ENCODE assay signal across 21 cellular contexts in the genomic region with DNA sequence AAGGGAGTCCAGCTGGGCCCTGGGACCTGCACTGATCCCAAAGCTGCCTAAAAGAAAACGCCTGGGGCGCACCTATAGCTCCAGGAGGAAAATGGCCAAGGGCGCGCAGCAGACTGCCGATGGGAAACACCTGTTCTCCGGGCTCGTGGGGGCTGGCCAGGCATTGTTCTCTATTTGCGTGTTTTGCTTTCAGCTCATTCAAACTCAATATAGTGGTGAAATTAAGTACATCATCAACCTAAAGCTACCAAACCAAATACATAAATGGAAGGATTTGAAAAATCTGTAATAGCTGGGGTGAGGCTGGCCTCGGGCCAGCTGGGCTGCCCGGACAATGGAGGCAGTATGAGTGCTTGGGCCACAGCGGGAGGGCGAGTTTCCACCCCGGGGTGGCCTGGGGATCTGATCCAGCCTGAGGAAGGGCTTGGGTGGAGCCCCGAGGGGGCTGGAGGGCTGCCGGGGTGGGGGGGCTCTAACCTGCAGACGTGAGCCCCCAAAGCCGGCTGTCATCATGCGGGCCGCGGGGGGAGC.
DNase-seq lines count a peak whose midpoint lies in the region; ATAC-seq, FAIRE-seq and TF ChIP-seq lines count a peak whose summit lies in the region.
"Had no signal": no experiment of that assay in that cellular context is flagged by ENCODE, and none has a peak within 500 bp of the region (broad histone marks: within the 10 kb centered on the region; RNA-seq: fewer than 3 reads in every experiment).

No MANE protein-coding gene starts in this region.

- no peak overlapping the region for H2BK120ac ChIP-seq in H1 (replicated peaks; ENCODE audit: low read depth, low read length)

- H3K27ac ChIP-seq in H1 (ENCODE audit: low read depth, low read length) = no peak overlapping the region
- H3K27ac ChIP-seq: adrenal gland, colonic mucosa, GM23248, KMS-11 had no signal

- H3K36me3 Mint-ChIP-seq in type B pancreatic cell = no peaks in the 10 kb centered on the region

- H4K20me1 ChIP-seq in H1 (replicated peaks in 1 of 2; ENCODE audit: control insufficient read depth in 1 of 2, insufficient read depth in 2 of 2, low read length in 2 of 2) = peaks cover 0 to 3% of the 10 kb centered on the region in 2 experiments

- peaks cover 2 to 10% (median 4%) of the 10 kb centered on the region in 4 experiments; a peak in 6 of 7 replicates for H3K4me1 ChIP-seq in H1 (replicated peaks in 1 of 4; ENCODE audit: control insufficient read depth in 3 of 4, insufficient read depth in 4 of 4, low read length in 3 of 4)
- H3K4me1 ChIP-seq: adrenal gland, colonic mucosa had no signal

- POLR2A ChIA-PET in H1 (lab: Charles Lee; ENCODE audit: partially characterized antibody) = no interaction called here

- peak; percentile 52 for DNase-seq in activated effector memory CD4-positive, alpha-beta T cell treated with anti-CD3 and anti-CD28 coated beads, Interleukin-2, amount 50 U/mL, for 16 hours
- DNase-seq in activated effector memory CD4-positive, alpha-beta T cell treated with Interleukin-2 at 50 U/mL for 16 hours = no peak
- DNase-seq in NCI-H146 treated with DMSO at 0.1 percent for 48 hours (lab: John Stamatoyannopoulos, UW; ENCODE audit: unreplicated experiment) (peak; percentile 85), H1 (ENCODE audit: low read depth in 1 of 2, low spot score in 2 of 2) (no peak), type B pancreatic cell (ENCODE audit: extremely low spot score, unreplicated experiment) (peak; percentile 64)
- no peak for DNase-seq in activated naive CD4-positive, alpha-beta T cell treated with anti-CD3 and anti-CD28 coated beads, Interleukin-2, amount 50 U/mL, for 16 hours
- DNase-seq: activated CD4-positive, alpha-beta T cell treated with anti-CD3 and anti-CD28 coated beads, Interleukin-2, amount 10 ng/mL, durations not matched to agents 24 days and 14 days; activated gamma-delta T cell; adrenal gland; colonic mucosa; GDM1; GM23248; NK-92 treated with Interleukin-12 subunit alpha and Interleukin-12 subunit beta, amount 100 ng/mL, for 24 hours; retina; stimulated activated CD4-positive, alpha-beta T cell treated with anti-CD3 and anti-CD28 coated beads, Interleukin-15, amount 100 ng/mL, for 24 hours; T-helper 2 cell had no signal

- no peak overlapping the region for H3K4me3 ChIP-seq in H1 (ENCODE audit: extremely low read depth in 1 of 4, insufficient read depth in 2 of 4, low read depth in 3 of 4, low read length in 4 of 4)
- H3K4me3 ChIP-seq: adrenal gland, colonic mucosa, GM23248 had no signal

- H3K27me3 Mint-ChIP-seq in type B pancreatic cell = peaks cover 5% of the 10 kb centered on the region

- no peak for TF ChIP-seq RAD21 in H1 (IDR thresholded peaks at IDR 0.05 in 1 of 2, conservative IDR thresholded peaks at IDR 0.05 in 1 of 2; ENCODE audit: low read depth in 2 of 2, low read length in 2 of 2)

- no peak overlapping the region for H2BK15ac ChIP-seq in H1 (ENCODE audit: low read length)

- H2BK12ac ChIP-seq in H1 (ENCODE audit: low read depth, low read length) = no peak overlapping the region

- FAIRE-seq in H1 (lab: Jason Lieb, UNC) = no peak
- FAIRE-seq: endometrium, RCC 7860 had no signal

- H2BK20ac ChIP-seq in H1 (ENCODE audit: low read length) = no peak overlapping the region

- H3K4ac ChIP-seq in H1 (replicated peaks; ENCODE audit: insufficient read length, low read depth, low read length) = no peak overlapping the region

- H2AK5ac ChIP-seq in H1 (ENCODE audit: low read depth, low read length) = no peak overlapping the region

- ATAC-seq in GM18502 (IDR thresholded peaks at IDR 0.05; ENCODE audit: poor library complexity, unreplicated experiment) (no peak), HG03280 (IDR thresholded peaks at IDR 0.05; ENCODE audit: unreplicated experiment) (no peak)

- no peak overlapping the region for H3K27ac Mint-ChIP-seq in type B pancreatic cell
- H3K27ac Mint-ChIP-seq: activated CD4-positive, alpha-beta T cell treated with anti-CD3 and anti-CD28 coated beads, Interleukin-2, amount 10 ng/mL, durations not matched to agents 24 days and 14 days had no signal

- H2BK5ac ChIP-seq in H1 (ENCODE audit: low read depth, low read length) = no peak overlapping the region

- TF ChIP-seq CTCF in H1 (IDR thresholded peaks at IDR 0.05; ENCODE audit: control extremely low read depth in 1 of 3, insufficient read depth in 1 of 3, low read depth in 1 of 3, low read length in 3 of 3) = no peak
- TF ChIP-seq CTCF in type B pancreatic cell (conservative IDR thresholded peaks at IDR 0.05) = no peak

- H3K79me2 ChIP-seq in H1 (ENCODE audit: control insufficient read depth in 1 of 2, insufficient read depth in 2 of 2, low read length in 2 of 2) = no peaks in the 10 kb centered on the region

- H3K18ac ChIP-seq in H1 (ENCODE audit: extremely low read depth, low read length) = no peak overlapping the region

- peaks cover 3 to 9% of the 10 kb centered on the region in 2 experiments; a peak in 2 of 4 replicates for H3K9me3 ChIP-seq in H1 (ENCODE audit: insufficient read depth in 2 of 2, low read depth in 1 of 2, low read length in 1 of 2)
- H3K9me3 ChIP-seq: adrenal gland, colonic mucosa had no signal

- no peaks in the 10 kb centered on the region for H3K27me3 ChIP-seq in H1 (replicated peaks in 1 of 4; ENCODE audit: control insufficient read depth in 3 of 4, extremely low read depth in 1 of 4, insufficient read depth in 3 of 4, low read length in 3 of 4)
- H3K27me3 ChIP-seq: adrenal gland, colonic mucosa had no signal

- no peak overlapping the region for H3K4me2 ChIP-seq in H1 (ENCODE audit: insufficient read depth in 1 of 2, low read depth in 2 of 2, low read length in 2 of 2)
- H3K4me2 ChIP-seq: KMS-11 had no signal

- H3K9ac ChIP-seq in H1 (replicated peaks in 1 of 4; ENCODE audit: extremely low read depth in 1 of 4, low read depth in 3 of 4, low read length in 3 of 4) = no peak overlapping the region
- H3K9ac ChIP-seq: GM23248, KMS-11 had no signal

- no peak overlapping the region for H3K14ac ChIP-seq in H1 (ENCODE audit: insufficient read length)

- CTCF ChIA-PET in H1 (lab: Charles Lee; ENCODE audit: partially characterized antibody) = interaction anchor here (2.0 kb wide), 1 partner anchor 10 kb away, joined by 7 read pairs; no protein-coding TSS in a partner anchor

- H3K23me2 ChIP-seq in H1 (ENCODE audit: low read depth, low read length) = peaks cover 4% of the 10 kb centered on the region; the same call in 1 of the 2 replicates

- no peak overlapping the region for H4K91ac ChIP-seq in H1 (replicated peaks; ENCODE audit: insufficient read length, low read length)

- no peak for TF ChIP-seq POLR2A in H1 (IDR thresholded peaks at IDR 0.05; ENCODE audit: control extremely low read depth in 1 of 2, low read depth in 2 of 2, low read length in 2 of 2)

- H3K56ac ChIP-seq in H1 (replicated peaks; ENCODE audit: insufficient read length, low read depth, low read length) = no peak overlapping the region

- H4K5ac ChIP-seq in H1 (ENCODE audit: insufficient read length, low read depth, low read length) = no peak overlapping the region

- no peak for TF ChIP-seq EP300 in H1 (IDR thresholded peaks at IDR 0.05; ENCODE audit: borderline replicate concordance in 1 of 2, low read depth in 2 of 2, low read length in 2 of 2)

- 98% methylated on average over 14 of the region's 20 CpGs; no CpG with 5 or more reads in 1 of the 2 experiments for WGBS in H1 (ENCODE audit: extremely low coverage in 1 of 2, insufficient coverage in 1 of 2, insufficient read length in 1 of 2, insufficient replicate concordance in 2 of 2, low coverage in 1 of 2, low lambda C conversion rate in 2 of 2, missing lambda C conversion rate in 1 of 2), 2 experiments

- no peak overlapping the region for H3K23ac ChIP-seq in H1 (ENCODE audit: insufficient read length)

- H3K9me3 Mint-ChIP-seq in type B pancreatic cell = no peaks in the 10 kb centered on the region
- H3K9me3 Mint-ChIP-seq: activated CD4-positive, alpha-beta T cell treated with anti-CD3 and anti-CD28 coated beads, Interleukin-2, amount 10 ng/mL, durations not matched to agents 24 days and 14 days had no signal

- H3K36me3 ChIP-seq in H1 (ENCODE audit: control insufficient read depth in 2 of 4, insufficient read depth in 4 of 4, low read length in 3 of 4) = no peaks in the 10 kb centered on the region; a peak in 1 of 8 replicates
- H3K36me3 ChIP-seq: adrenal gland, colonic mucosa had no signal

- peak overlapping the region; percentile 41 for H4K8ac ChIP-seq in H1 (ENCODE audit: extremely low read depth, insufficient read depth, low read length)

- H2AFZ ChIP-seq in H1 (ENCODE audit: low read length) = no peak overlapping the region
- H2AFZ ChIP-seq: GM23248 had no signal

- no peak overlapping the region for H3K4me3 Mint-ChIP-seq in type B pancreatic cell
- H3K4me3 Mint-ChIP-seq: activated CD4-positive, alpha-beta T cell treated with anti-CD3 and anti-CD28 coated beads, Interleukin-2, amount 10 ng/mL, durations not matched to agents 24 days and 14 days had no signal

- H3K79me1 ChIP-seq in H1 (ENCODE audit: low read depth, low read length) = no peaks in the 10 kb centered on the region

- H3K4me1 Mint-ChIP-seq in type B pancreatic cell (ENCODE audit: unreplicated experiment) = peaks cover 22% of the 10 kb centered on the region
- H3K4me1 Mint-ChIP-seq: activated CD4-positive, alpha-beta T cell treated with anti-CD3 and anti-CD28 coated beads, Interleukin-2, amount 10 ng/mL, durations not matched to agents 24 days and 14 days had no signal

TF ChIP-seq in H1, 55 proteins besides CTCF, POLR2A, EP300 and RAD21:
- TF ChIP-seq ATF2 (IDR thresholded peaks at IDR 0.05; ENCODE audit: low read length) (no peak), CEBPB (IDR thresholded peaks at IDR 0.05; ENCODE audit: low read depth, low read length) (no peak), KDM5A (IDR thresholded peaks at IDR 0.05; ENCODE audit: low read length) (no peak)

Comparison
In these comparisons a context has a peak if more than half of its experiments do, and no peak if none do; other contexts are left out.
1. DNase-seq: peak in activated effector memory CD4-positive, alpha-beta T cell treated with anti-CD3 and anti-CD28 coated beads, Interleukin-2, amount 50 U/mL, for 16 hours (single experiment), NCI-H146 treated with DMSO at 0.1 percent for 48 hours (single experiment) and type B pancreatic cell (single experiment); none in activated effector memory CD4-positive, alpha-beta T cell treated with Interleukin-2 at 50 U/mL for 16 hours (single experiment), H1 (0 of 2) and activated naive CD4-positive, alpha-beta T cell treated with anti-CD3 and anti-CD28 coated beads, Interleukin-2, amount 50 U/mL, for 16 hours (single experiment).